ENCODE assay signal across 7 cellular contexts in the genomic region with DNA sequence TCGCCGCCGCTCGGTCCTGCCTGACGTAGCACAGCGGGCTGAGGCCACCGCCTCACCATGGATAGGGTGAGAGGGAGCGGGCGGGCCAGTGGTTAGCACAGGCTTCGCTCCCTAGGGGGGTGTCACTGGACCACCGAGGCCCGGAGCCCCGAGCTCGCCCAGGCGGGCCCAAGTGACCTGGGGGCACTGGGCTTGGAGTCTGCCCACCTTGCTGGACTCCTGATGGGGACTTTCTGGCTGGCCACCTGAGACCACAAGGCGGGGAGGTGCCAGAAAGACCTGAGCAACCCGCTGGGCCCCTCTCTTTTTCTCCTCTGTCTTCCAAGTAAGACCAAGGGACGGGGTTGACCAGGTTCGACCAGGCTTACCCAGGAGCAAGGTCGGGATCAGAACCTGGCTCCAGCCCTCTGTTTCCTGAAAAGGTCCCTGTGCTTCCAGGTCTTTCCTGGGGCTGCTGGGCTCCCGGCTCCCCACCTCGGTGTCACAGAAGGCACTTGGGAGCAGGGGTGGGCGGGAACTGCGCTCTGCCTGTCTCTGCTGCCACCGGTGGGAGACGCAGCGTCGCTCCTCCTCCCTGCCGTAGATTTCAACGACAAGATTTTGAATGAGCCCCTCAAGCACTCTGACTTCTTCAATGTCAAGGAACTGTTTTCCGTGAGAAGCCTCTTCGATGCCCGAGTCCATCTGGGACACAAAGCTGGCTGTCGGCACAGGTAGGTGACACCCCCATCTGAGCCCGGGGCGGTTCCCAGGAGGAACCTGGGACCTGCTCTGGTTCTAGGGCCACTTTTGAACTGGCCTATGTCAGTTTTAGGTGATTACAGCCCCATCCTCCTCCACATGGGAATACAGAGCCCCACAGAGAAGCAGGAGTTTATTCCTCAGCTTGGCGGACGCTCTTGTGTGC. TPM values are rescaled to one million over a fixed set of nuclear protein-coding genes. Genes with fewer than 3 reads are reported as not detected.
DNase-seq lines count a peak whose midpoint lies in the region; FAIRE-seq and TF ChIP-seq lines count a peak whose summit lies in the region.

No MANE protein-coding gene starts in this region.

- H3K4me3 Mint-ChIP-seq in mesothelial cell of epicardium = peak overlapping the region; percentile 86

- H3K9me3 Mint-ChIP-seq in mesothelial cell of epicardium = no peaks in the 10 kb centered on the region

- H3K27ac Mint-ChIP-seq in mesothelial cell of epicardium = peak overlapping the region; percentile 80

- H3K36me3 Mint-ChIP-seq in mesothelial cell of epicardium = peaks cover 7% of the 10 kb centered on the region

- DNase-seq in GM12891 (ENCODE audit: insufficient read length, low spot score) (peak; percentile 85), NCI-H510A (lab: John Stamatoyannopoulos, UW) (peak; percentile 66), dermis blood vessel endothelial cell (peak; percentile 79), mesothelial cell of epicardium (ENCODE audit: low spot score in 2 of 2, unreplicated experiment in 2 of 2) (no peak), NOMO-1 (lab: John Stamatoyannopoulos, UW; ENCODE audit: unreplicated experiment in 2 of 2) (no peak), NCI-H526 treated with DMSO at 0.1 percent for 48 hours (lab: John Stamatoyannopoulos, UW) (no peak), T-helper 9 cell (no peak)

- TF ChIP-seq CTCF in mesothelial cell of epicardium (IDR thresholded peaks at IDR 0.05; ENCODE audit: unreplicated experiment) = no peak

- peaks cover 10% of the 10 kb centered on the region for H3K4me1 Mint-ChIP-seq in mesothelial cell of epicardium

- FAIRE-seq in GM12891 (lab: Jason Lieb, UNC) = no peak

- H3K27me3 Mint-ChIP-seq in mesothelial cell of epicardium (ENCODE audit: low read depth) = no peaks in the 10 kb centered on the region

- no peak for TF ChIP-seq POLR2A in GM12891 (IDR thresholded peaks at IDR 0.05; ENCODE audit: low read depth, low read length)

TF ChIP-seq in GM12891, 5 proteins besides CTCF, POLR2A, EP300 and RAD21:
- TF ChIP-seq PAX5 (IDR thresholded peaks at IDR 0.05; ENCODE audit: insufficient read depth, low read length, severe bottlenecking) = no peak
- no peak for TF ChIP-seq TAF1 (IDR thresholded peaks at IDR 0.05; ENCODE audit: low read depth, low read length)
- no peak for TF ChIP-seq POLR2AphosphoS5 (IDR thresholded peaks at IDR 0.05; ENCODE audit: low read depth, low read length)
- no peak for TF ChIP-seq POU2F2 (IDR thresholded peaks at IDR 0.05; ENCODE audit: low read depth, low read length)
- TF ChIP-seq SPI1 (IDR thresholded peaks at IDR 0.05; ENCODE audit: low read depth, low read length) = no peak

RNA-seq across cellular contexts. Expression of a gene that starts 1.0 kb away (rescaled TPM):
- polyA plus RNA-seq in GM12891 (2012; ENCODE audit: low read depth, missing spikeins) = 52.9 TPM
- total RNA-seq in dermis blood vessel endothelial cell (13.4 and 19.5 TPM in 2 replicates), mesothelial cell of epicardium (38.4 to 46.0 TPM (median 42.1 TPM) in 3 replicates)

RNA-seq across cellular contexts. Expression of a gene that starts 19.7 kb away (rescaled TPM):
- not detected for polyA plus RNA-seq in GM12891 (2012; ENCODE audit: low read depth, missing spikeins)
- total RNA-seq in dermis blood vessel endothelial cell = not detected in 2 replicates
- not detected in 3 replicates for total RNA-seq in mesothelial cell of epicardium

RNA-seq across cellular contexts. Expression of a gene that starts 21.9 kb away (rescaled TPM):
- polyA plus RNA-seq in GM12891 (2012; ENCODE audit: low read depth, missing spikeins) = 0.10 TPM
- total RNA-seq in dermis blood vessel endothelial cell (17.0 and 20.8 TPM in 2 replicates), mesothelial cell of epicardium (25.9 to 27.9 TPM (median 26.9 TPM) in 3 replicates)

RNA-seq across cellular contexts. Expression of a gene that starts 44.4 kb away (rescaled TPM):
- not detected for polyA plus RNA-seq in GM12891 (2012; ENCODE audit: low read depth, missing spikeins)
- total RNA-seq in dermis blood vessel endothelial cell (not detected in 2 replicates), mesothelial cell of epicardium (not detected in 3 replicates)

Comparison
In these comparisons a context has a peak if more than half of its experiments do, and no peak if none do; other contexts are left out.
1. DNase-seq: peak in GM12891 (single experiment), NCI-H510A (single experiment) and dermis blood vessel endothelial cell (single experiment); none in mesothelial cell of epicardium (0 of 2), NOMO-1 (0 of 2), NCI-H526 treated with DMSO at 0.1 percent for 48 hours (single experiment) and T-helper 9 cell (single experiment).